Comparison of ENCODE assay signal across 2 cellular contexts in the genomic region with DNA sequence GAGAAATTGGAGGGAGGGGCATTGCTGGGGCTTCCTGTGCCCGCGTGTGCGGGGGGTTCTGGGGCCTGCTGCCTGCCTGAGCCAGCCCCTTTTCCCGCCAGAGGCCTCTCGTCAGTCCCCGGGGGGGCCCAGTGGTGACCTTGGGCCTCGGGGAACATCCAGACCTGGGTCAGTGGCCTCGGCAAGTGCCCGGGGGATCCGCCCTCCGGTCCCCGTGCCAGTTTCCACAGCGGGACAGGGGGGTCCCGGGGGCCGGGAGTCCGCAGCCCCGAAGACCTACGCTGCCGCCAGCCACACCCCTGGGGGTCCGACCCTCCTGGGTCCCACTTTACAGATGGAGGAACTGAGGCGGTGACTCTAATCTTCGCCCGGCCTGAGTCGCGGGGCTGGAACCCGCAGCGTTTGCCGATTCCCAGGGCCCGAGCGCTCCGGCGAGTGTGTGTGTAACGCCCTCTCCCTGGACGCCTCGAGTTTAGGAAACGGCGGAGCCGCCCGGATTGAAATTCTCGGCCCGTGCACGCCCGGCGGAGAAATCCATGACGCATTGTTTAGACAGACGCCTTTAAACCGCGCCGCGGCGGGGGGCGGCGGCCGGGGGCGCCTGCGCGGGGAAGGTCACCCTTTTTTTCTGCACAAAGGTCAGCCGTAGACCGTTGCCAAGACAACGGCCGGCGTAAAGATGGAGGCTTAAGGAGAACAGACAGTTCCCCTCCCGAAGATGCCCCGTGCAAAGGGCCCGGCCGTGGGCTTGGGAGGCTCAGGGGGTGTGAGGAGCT.
A peak's percentile ranks its signal among the peaks of the same experiment; 100 is the strongest.
TF ChIP-seq lines count a peak whose summit lies in the region.

No MANE protein-coding gene starts in this region.

TF ChIP-seq in SK-N-SH, 30 proteins besides CTCF, POLR2A, EP300 and RAD21:
- TF ChIP-seq JUND (IDR thresholded peaks at IDR 0.05) (no peak), ELF1 (IDR thresholded peaks at IDR 0.05) (no peak), TEAD4 (IDR thresholded peaks at IDR 0.05; ENCODE audit: borderline replicate concordance, insufficient read depth) (no peak), SIN3A (IDR thresholded peaks at IDR 0.05; ENCODE audit: borderline replicate concordance, low read depth, low read length) (no peak), GATA2 (CRISPR knock-in tag; IDR thresholded peaks at IDR 0.05) (no peak), NRF1 (IDR thresholded peaks at IDR 0.05; ENCODE audit: low read depth, low read length) (peak; percentile 48; the same call in 1 of the 2 replicates)
- TF ChIP-seq, protein P1, sequence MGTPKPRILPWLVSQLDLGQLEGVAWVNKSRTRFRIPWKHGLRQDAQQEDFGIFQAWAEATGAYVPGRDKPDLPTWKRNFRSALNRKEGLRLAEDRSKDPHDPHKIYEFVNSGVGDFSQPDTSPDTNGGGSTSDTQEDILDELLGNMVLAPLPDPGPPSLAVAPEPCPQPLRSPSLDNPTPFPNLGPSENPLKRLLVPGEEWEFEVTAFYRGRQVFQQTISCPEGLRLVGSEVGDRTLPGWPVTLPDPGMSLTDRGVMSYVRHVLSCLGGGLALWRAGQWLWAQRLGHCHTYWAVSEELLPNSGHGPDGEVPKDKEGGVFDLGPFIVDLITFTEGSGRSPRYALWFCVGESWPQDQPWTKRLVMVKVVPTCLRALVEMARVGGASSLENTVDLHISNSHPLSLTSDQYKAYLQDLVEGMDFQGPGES (IDR thresholded peaks at IDR 0.05; ENCODE audit: low read depth, low read length): no peak
- TF ChIP-seq, protein P2, sequence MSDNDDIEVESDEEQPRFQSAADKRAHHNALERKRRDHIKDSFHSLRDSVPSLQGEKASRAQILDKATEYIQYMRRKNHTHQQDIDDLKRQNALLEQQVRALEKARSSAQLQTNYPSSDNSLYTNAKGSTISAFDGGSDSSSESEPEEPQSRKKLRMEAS (IDR thresholded peaks at IDR 0.05; ENCODE audit: low read depth): peak; percentile 65; the same call in 1 of the 2 replicates

TF ChIP-seq in HepG2, 621 proteins besides CTCF, POLR2A, EP300 and RAD21 (continues in another document):
- TF ChIP-seq ZNF572 (CRISPR knock-in tag; IDR thresholded peaks at IDR 0.05): no peak
- no peak for TF ChIP-seq KLF15 (CRISPR knock-in tag; IDR thresholded peaks at IDR 0.05; ENCODE audit: borderline replicate concordance)
- no peak; the same call in 1 of the 2 replicates for TF ChIP-seq KDM3A (CRISPR knock-in tag; IDR thresholded peaks at IDR 0.05; ENCODE audit: low read depth)
- TF ChIP-seq RCOR2 (CRISPR knock-in tag; IDR thresholded peaks at IDR 0.05): 0 out of 2 replicates have a peak, but pooled peaks have one; percentile 15
- TF ChIP-seq ZNF10 (CRISPR knock-in tag; IDR thresholded peaks at IDR 0.05; ENCODE audit: borderline replicate concordance, low read depth): no peak
- TF ChIP-seq, protein P3, sequence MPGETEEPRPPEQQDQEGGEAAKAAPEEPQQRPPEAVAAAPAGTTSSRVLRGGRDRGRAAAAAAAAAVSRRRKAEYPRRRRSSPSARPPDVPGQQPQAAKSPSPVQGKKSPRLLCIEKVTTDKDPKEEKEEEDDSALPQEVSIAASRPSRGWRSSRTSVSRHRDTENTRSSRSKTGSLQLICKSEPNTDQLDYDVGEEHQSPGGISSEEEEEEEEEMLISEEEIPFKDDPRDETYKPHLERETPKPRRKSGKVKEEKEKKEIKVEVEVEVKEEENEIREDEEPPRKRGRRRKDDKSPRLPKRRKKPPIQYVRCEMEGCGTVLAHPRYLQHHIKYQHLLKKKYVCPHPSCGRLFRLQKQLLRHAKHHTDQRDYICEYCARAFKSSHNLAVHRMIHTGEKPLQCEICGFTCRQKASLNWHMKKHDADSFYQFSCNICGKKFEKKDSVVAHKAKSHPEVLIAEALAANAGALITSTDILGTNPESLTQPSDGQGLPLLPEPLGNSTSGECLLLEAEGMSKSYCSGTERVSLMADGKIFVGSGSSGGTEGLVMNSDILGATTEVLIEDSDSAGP (CRISPR knock-in tag; IDR thresholded peaks at IDR 0.05; ENCODE audit: borderline replicate concordance): peak; percentile 87; the same call in 1 of the 2 replicates
- no peak for TF ChIP-seq ZNF547 (CRISPR knock-in tag; IDR thresholded peaks at IDR 0.05)
- TF ChIP-seq, protein P4, sequence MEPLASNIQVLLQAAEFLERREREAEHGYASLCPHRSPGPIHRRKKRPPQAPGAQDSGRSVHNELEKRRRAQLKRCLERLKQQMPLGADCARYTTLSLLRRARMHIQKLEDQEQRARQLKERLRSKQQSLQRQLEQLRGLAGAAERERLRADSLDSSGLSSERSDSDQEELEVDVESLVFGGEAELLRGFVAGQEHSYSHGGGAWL (CRISPR knock-in tag; IDR thresholded peaks at IDR 0.05): peak; percentile 56; the same call in 1 of the 2 replicates
- no peak for TF ChIP-seq HOXA7 (CRISPR knock-in tag; IDR thresholded peaks at IDR 0.05)
- TF ChIP-seq, protein P5, sequence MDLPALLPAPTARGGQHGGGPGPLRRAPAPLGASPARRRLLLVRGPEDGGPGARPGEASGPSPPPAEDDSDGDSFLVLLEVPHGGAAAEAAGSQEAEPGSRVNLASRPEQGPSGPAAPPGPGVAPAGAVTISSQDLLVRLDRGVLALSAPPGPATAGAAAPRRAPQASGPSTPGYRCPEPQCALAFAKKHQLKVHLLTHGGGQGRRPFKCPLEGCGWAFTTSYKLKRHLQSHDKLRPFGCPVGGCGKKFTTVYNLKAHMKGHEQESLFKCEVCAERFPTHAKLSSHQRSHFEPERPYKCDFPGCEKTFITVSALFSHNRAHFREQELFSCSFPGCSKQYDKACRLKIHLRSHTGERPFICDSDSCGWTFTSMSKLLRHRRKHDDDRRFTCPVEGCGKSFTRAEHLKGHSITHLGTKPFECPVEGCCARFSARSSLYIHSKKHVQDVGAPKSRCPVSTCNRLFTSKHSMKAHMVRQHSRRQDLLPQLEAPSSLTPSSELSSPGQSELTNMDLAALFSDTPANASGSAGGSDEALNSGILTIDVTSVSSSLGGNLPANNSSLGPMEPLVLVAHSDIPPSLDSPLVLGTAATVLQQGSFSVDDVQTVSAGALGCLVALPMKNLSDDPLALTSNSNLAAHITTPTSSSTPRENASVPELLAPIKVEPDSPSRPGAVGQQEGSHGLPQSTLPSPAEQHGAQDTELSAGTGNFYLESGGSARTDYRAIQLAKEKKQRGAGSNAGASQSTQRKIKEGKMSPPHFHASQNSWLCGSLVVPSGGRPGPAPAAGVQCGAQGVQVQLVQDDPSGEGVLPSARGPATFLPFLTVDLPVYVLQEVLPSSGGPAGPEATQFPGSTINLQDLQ (CRISPR knock-in tag; IDR thresholded peaks at IDR 0.05): no peak
- no peak for TF ChIP-seq SP2 (CRISPR knock-in tag; IDR thresholded peaks at IDR 0.05)
- no peak for TF ChIP-seq BRD4 (CRISPR knock-in tag; IDR thresholded peaks at IDR 0.05)
- TF ChIP-seq KLF11 (CRISPR knock-in tag; IDR thresholded peaks at IDR 0.05): no peak
- no peak for TF ChIP-seq SIX1 (CRISPR knock-in tag; IDR thresholded peaks at IDR 0.05; ENCODE audit: borderline replicate concordance)
- TF ChIP-seq IKZF4 (CRISPR knock-in tag; IDR thresholded peaks at IDR 0.05; ENCODE audit: borderline replicate concordance, low read depth, not compliant biosample characterization): no peak
- TF ChIP-seq, protein P6, sequence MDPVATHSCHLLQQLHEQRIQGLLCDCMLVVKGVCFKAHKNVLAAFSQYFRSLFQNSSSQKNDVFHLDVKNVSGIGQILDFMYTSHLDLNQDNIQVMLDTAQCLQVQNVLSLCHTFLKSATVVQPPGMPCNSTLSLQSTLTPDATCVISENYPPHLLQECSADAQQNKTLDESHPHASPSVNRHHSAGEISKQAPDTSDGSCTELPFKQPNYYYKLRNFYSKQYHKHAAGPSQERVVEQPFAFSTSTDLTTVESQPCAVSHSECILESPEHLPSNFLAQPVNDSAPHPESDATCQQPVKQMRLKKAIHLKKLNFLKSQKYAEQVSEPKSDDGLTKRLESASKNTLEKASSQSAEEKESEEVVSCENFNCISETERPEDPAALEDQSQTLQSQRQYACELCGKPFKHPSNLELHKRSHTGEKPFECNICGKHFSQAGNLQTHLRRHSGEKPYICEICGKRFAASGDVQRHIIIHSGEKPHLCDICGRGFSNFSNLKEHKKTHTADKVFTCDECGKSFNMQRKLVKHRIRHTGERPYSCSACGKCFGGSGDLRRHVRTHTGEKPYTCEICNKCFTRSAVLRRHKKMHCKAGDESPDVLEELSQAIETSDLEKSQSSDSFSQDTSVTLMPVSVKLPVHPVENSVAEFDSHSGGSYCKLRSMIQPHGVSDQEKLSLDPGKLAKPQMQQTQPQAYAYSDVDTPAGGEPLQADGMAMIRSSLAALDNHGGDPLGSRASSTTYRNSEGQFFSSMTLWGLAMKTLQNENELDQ (CRISPR knock-in tag; IDR thresholded peaks at IDR 0.05; ENCODE audit: borderline replicate concordance): no peak
- no peak for TF ChIP-seq FLYWCH1 (CRISPR knock-in tag; IDR thresholded peaks at IDR 0.05)
- TF ChIP-seq, protein P7, sequence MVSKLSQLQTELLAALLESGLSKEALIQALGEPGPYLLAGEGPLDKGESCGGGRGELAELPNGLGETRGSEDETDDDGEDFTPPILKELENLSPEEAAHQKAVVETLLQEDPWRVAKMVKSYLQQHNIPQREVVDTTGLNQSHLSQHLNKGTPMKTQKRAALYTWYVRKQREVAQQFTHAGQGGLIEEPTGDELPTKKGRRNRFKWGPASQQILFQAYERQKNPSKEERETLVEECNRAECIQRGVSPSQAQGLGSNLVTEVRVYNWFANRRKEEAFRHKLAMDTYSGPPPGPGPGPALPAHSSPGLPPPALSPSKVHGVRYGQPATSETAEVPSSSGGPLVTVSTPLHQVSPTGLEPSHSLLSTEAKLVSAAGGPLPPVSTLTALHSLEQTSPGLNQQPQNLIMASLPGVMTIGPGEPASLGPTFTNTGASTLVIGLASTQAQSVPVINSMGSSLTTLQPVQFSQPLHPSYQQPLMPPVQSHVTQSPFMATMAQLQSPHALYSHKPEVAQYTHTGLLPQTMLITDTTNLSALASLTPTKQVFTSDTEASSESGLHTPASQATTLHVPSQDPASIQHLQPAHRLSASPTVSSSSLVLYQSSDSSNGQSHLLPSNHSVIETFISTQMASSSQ (IDR thresholded peaks at IDR 0.05; ENCODE audit: low read depth): no peak
- TF ChIP-seq, protein P7 (CRISPR knock-in tag; IDR thresholded peaks at IDR 0.05; ENCODE audit: borderline replicate concordance): no peak; the same call in 1 of the 2 replicates
- no peak for TF ChIP-seq ZNF44 (CRISPR knock-in tag; IDR thresholded peaks at IDR 0.05)
- TF ChIP-seq POLR2G (IDR thresholded peaks at IDR 0.05; ENCODE audit: low read depth, low read length): peak; percentile 75
- TF ChIP-seq ZFY (CRISPR knock-in tag; IDR thresholded peaks at IDR 0.05): peak; percentile 53
- no peak for TF ChIP-seq RELA (CRISPR knock-in tag; IDR thresholded peaks at IDR 0.05)
- TF ChIP-seq ZSCAN31 (CRISPR knock-in tag; IDR thresholded peaks at IDR 0.05; ENCODE audit: low read depth): peak; percentile 73; the same call in 1 of the 2 replicates
- no peak for TF ChIP-seq ZZZ3 (CRISPR knock-in tag; IDR thresholded peaks at IDR 0.05; ENCODE audit: borderline replicate concordance)
- no peak for TF ChIP-seq DPF2 (CRISPR knock-in tag; IDR thresholded peaks at IDR 0.05; ENCODE audit: borderline replicate concordance, low read depth)
- peak; percentile 35; the same call in 1 of the 2 replicates for TF ChIP-seq MXD4 (CRISPR knock-in tag; IDR thresholded peaks at IDR 0.05)
- TF ChIP-seq CCDC6 (CRISPR knock-in tag; IDR thresholded peaks at IDR 0.05): 0 out of 2 replicates have a peak, but pooled peaks have one; percentile 15
- TF ChIP-seq, protein P8, sequence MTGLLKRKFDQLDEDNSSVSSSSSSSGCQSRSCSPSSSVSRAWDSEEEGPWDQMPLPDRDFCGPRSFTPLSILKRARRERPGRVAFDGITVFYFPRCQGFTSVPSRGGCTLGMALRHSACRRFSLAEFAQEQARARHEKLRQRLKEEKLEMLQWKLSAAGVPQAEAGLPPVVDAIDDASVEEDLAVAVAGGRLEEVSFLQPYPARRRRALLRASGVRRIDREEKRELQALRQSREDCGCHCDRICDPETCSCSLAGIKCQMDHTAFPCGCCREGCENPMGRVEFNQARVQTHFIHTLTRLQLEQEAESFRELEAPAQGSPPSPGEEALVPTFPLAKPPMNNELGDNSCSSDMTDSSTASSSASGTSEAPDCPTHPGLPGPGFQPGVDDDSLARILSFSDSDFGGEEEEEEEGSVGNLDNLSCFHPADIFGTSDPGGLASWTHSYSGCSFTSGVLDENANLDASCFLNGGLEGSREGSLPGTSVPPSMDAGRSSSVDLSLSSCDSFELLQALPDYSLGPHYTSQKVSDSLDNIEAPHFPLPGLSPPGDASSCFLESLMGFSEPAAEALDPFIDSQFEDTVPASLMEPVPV (CRISPR knock-in tag; IDR thresholded peaks at IDR 0.05): peak; percentile 31; the same call in 1 of the 2 replicates
- no peak; the same call in 1 of the 2 replicates for TF ChIP-seq ZNF143 (CRISPR knock-in tag; IDR thresholded peaks at IDR 0.05)
- TF ChIP-seq, protein P9, sequence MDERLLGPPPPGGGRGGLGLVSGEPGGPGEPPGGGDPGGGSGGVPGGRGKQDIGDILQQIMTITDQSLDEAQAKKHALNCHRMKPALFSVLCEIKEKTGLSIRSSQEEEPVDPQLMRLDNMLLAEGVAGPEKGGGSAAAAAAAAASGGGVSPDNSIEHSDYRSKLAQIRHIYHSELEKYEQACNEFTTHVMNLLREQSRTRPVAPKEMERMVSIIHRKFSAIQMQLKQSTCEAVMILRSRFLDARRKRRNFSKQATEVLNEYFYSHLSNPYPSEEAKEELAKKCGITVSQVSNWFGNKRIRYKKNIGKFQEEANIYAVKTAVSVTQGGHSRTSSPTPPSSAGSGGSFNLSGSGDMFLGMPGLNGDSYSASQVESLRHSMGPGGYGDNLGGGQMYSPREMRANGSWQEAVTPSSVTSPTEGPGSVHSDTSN (CRISPR knock-in tag; IDR thresholded peaks at IDR 0.05): no peak
- TF ChIP-seq ZFYVE20 (CRISPR knock-in tag; IDR thresholded peaks at IDR 0.05; ENCODE audit: borderline replicate concordance, low read depth): no peak
- TF ChIP-seq ARNT (IDR thresholded peaks at IDR 0.05): no peak
- TF ChIP-seq POGZ (CRISPR knock-in tag; IDR thresholded peaks at IDR 0.05): no peak
- 0 out of 2 replicates have a peak, but pooled peaks have one; percentile 35 for TF ChIP-seq ZNF614 (CRISPR knock-in tag; IDR thresholded peaks at IDR 0.05; ENCODE audit: borderline replicate concordance)
